25 cellular contexts compared by ENCODE assay signal in the genomic region with DNA sequence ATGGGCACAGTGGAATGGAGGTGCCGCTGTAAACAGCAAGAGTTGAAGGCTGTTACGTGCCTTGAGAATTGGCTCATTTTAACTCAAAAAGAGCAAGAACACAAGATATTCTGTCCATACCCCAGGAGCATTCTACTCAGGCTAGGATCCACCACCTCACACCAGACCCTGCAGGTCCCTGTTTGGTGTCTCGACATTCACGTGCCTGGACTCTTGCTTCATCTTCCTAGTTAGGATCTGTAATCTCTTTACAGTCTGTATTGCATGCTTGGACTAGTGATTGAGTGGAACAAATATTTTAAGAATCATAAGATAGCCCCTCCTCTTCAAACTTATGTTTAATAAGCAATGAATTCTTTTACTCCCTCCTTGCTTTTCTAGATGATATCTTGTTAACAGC.
"Had no signal": no experiment of that assay in that cellular context is flagged by ENCODE, and none has a peak within 500 bp of the region (broad histone marks: within the 10 kb centered on the region; RNA-seq: fewer than 3 reads in every experiment).

No MANE protein-coding gene starts in this region.

- H3K36me3 ChIP-seq: ovary had no signal

- DNase-seq: cerebellar nuclear complex; cortex of kidney; effector memory CD8-positive, alpha-beta T cell; foreskin fibroblast; gastrocnemius medialis; head of caudate nucleus; hippocampal formation; left cardiac atrium; left lung; natural killer cell; occipital lobe; ovary; posterior cingulate gyrus; psoas muscle; right lobe of liver; small intestine; stimulated activated CD4-positive, alpha-beta T cell treated with anti-CD3 and anti-CD28 coated beads, Interleukin-15, amount 100 ng/mL, for 24 hours; stimulated activated CD4-positive, alpha-beta T cell treated with anti-CD3 and anti-CD28 coated beads, Interleukin-4, amount 100 ng/mL, for 1 hour; stimulated activated CD8-positive, alpha-beta memory T cell treated with anti-CD3 and anti-CD28 coated beads, Interleukin-4, amount 100 ng/mL, for 48 hours; stimulated activated naive CD4-positive, alpha-beta T cell treated with Interleukin-2 at 50 U/mL for 16 hours; stomach; thyroid gland had no signal

- H3K4me3 Mint-ChIP-seq: effector memory CD8-positive, alpha-beta T cell; memory B cell; natural killer cell; type B pancreatic cell had no signal

- H3K9me3 ChIP-seq: gastrocnemius medialis, left lung, ovary, psoas muscle, right lobe of liver, stomach, thyroid gland had no signal

- H3K27ac ChIP-seq: left lung, ovary, right lobe of liver, stomach, thyroid gland had no signal

- H3K27ac Mint-ChIP-seq: effector memory CD8-positive, alpha-beta T cell; natural killer cell; type B pancreatic cell had no signal

- H3K27me3 Mint-ChIP-seq: effector memory CD8-positive, alpha-beta T cell; memory B cell; type B pancreatic cell had no signal

- H3K27me3 ChIP-seq: gastrocnemius medialis, left lung, ovary, right lobe of liver, stomach, thyroid gland had no signal

- H3K4me1 ChIP-seq: right lobe of liver, stomach had no signal

- H3K4me3 ChIP-seq: gastrocnemius medialis, left lung, lung, ovary, psoas muscle, right lobe of liver, stomach, thyroid gland had no signal

- H3K4me1 Mint-ChIP-seq: memory B cell had no signal

- ATAC-seq: effector memory CD8-positive, alpha-beta T cell; gastrocnemius medialis; left lung; natural killer cell; right lobe of liver had no signal

- H3K9me3 Mint-ChIP-seq: effector memory CD8-positive, alpha-beta T cell; memory B cell; natural killer cell; type B pancreatic cell had no signal
